Comparison of ENCODE assay signal across 18 cellular contexts in genomic region chr10:78330884-78331283, GRCh38.
DNase-seq lines count a peak whose midpoint lies in the region; ATAC-seq and TF ChIP-seq lines count a peak whose summit lies in the region.
"Had no signal": no experiment of that assay in that cellular context is flagged by ENCODE, and none has a peak within 500 bp of the region (broad histone marks: within the 10 kb centered on the region; RNA-seq: fewer than 3 reads in every experiment).

No MANE protein-coding gene starts in this region.

- no peaks in the 10 kb centered on the region for H4K20me1 ChIP-seq in GM23338 (replicated peaks; ENCODE audit: insufficient read depth)

- intact Hi-C loops in prostate gland (cut with DNase I): no loop called here
- intact Hi-C loops in transverse colon (cut with DNase I; ENCODE audit: low total_unique reads): loop anchor here (10.0 kb wide), 1 partner anchor 144 kb away; no protein-coding TSS in a partner anchor
- intact Hi-C loops in activated CD4-positive, alpha-beta T cell treated with anti-CD3 and anti-CD28 coated beads, Interleukin-2, amount 10 ng/mL, durations not matched to agents 24 days and 14 days (cut with micrococcal nuclease): no loop called here

- TF ChIP-seq EP300 in transverse colon (IDR thresholded peaks at IDR 0.05; ENCODE audit: low read depth): no peak

- H3K36me3 ChIP-seq in prostate gland (no peaks in the 10 kb centered on the region), transverse colon (no peaks in the 10 kb centered on the region), GM23338 (ENCODE audit: insufficient read depth) (0 out of 2 replicates have a peak, but pooled peaks cover 6% of the 10 kb centered on the region), WERI-Rb-1 (no peaks in the 10 kb centered on the region)

- 90% methylated on average over 4 of the region's 4 CpGs for WGBS in prostate gland
- WGBS in transverse colon (ENCODE audit: low coverage in 1 of 2), 2 donors: 82 to 92% methylated on average over 3 to 4 of the region's 4 CpGs

- H3K4me3 Mint-ChIP-seq in brain (no peak overlapping the region), GM23338 (no peak overlapping the region)
- no peak overlapping the region for H3K4me3 Mint-ChIP-seq in activated CD4-positive, alpha-beta T cell treated with anti-CD3 and anti-CD28 coated beads, Interleukin-2, amount 10 ng/mL, durations not matched to agents 24 days and 14 days

- DNase-seq in mesenteric fat pad (ENCODE audit: low spot score) (peak; percentile 51), prostate gland (ENCODE audit: low spot score) (peak; percentile 1), transverse colon (no peak), GM23338 (ENCODE audit: low spot score) (no peak), WERI-Rb-1 (no peak)
- DNase-seq in activated CD4-positive, alpha-beta T cell treated with anti-CD3 and anti-CD28 coated beads, Interleukin-2, amount 10 ng/mL, durations not matched to agents 24 days and 14 days: no peak
- DNase-seq: AML-193, DMS79 treated with DMSO at 0.1 percent for 48 hours, H7, NCI-H1105, NCI-H187, NCI-H446 treated with DMSO at 0.1 percent for 48 hours, NCI-H774, PC-9 had no signal

- H3K27me3 ChIP-seq in prostate gland (replicated peaks; ENCODE audit: insufficient read depth) (no peaks in the 10 kb centered on the region), transverse colon (no peaks in the 10 kb centered on the region), GM23338 (ENCODE audit: insufficient read depth) (no peaks in the 10 kb centered on the region), WERI-Rb-1 (ENCODE audit: insufficient read depth, low read depth, severe bottlenecking) (no peaks in the 10 kb centered on the region)
- H3K27me3 ChIP-seq: MG63 had no signal

- H3K4me1 Mint-ChIP-seq in brain (peaks cover 26% of the 10 kb centered on the region), GM23338 (peaks cover 10% of the 10 kb centered on the region)
- no peaks in the 10 kb centered on the region for H3K4me1 Mint-ChIP-seq in activated CD4-positive, alpha-beta T cell treated with anti-CD3 and anti-CD28 coated beads, Interleukin-2, amount 10 ng/mL, durations not matched to agents 24 days and 14 days

- peaks cover 16% of the 10 kb centered on the region for H3K36me3 Mint-ChIP-seq in brain
- peaks cover 11% of the 10 kb centered on the region for H3K36me3 Mint-ChIP-seq in GM23338 (ENCODE audit: low read depth)
- peaks cover 5% of the 10 kb centered on the region for H3K36me3 Mint-ChIP-seq in activated CD4-positive, alpha-beta T cell treated with anti-CD3 and anti-CD28 coated beads, Interleukin-2, amount 10 ng/mL, durations not matched to agents 24 days and 14 days (ENCODE audit: low read depth)

- ATAC-seq in GM23338: no peak
- ATAC-seq: HepG2 had no signal

- no peaks in the 10 kb centered on the region for H3K9me2 ChIP-seq in GM23338 (ENCODE audit: insufficient read depth)

- peaks cover 7% of the 10 kb centered on the region for H3K27me3 Mint-ChIP-seq in brain
- H3K27me3 Mint-ChIP-seq in GM23338 (ENCODE audit: insufficient read depth, low read depth, poor library complexity): no peaks in the 10 kb centered on the region
- H3K27me3 Mint-ChIP-seq in activated CD4-positive, alpha-beta T cell treated with anti-CD3 and anti-CD28 coated beads, Interleukin-2, amount 10 ng/mL, durations not matched to agents 24 days and 14 days: peaks cover 2% of the 10 kb centered on the region

- H3K27ac ChIP-seq in prostate gland: no peak overlapping the region
- peak overlapping the region; percentile 53 to 73 (median 66) for H3K27ac ChIP-seq in transverse colon
- no peak overlapping the region for H3K27ac ChIP-seq in GM23338 (ENCODE audit: low read depth)
- H3K27ac ChIP-seq in WERI-Rb-1: no peak overlapping the region
- H3K27ac ChIP-seq: KMS-11, PC-9 had no signal

- TF ChIP-seq CTCF in brain (conservative IDR thresholded peaks at IDR 0.05) (no peak), prostate gland (IDR thresholded peaks at IDR 0.05) (no peak), transverse colon (IDR thresholded peaks at IDR 0.05) (no peak), GM23338 (conservative IDR thresholded peaks at IDR 0.05; ENCODE audit: low read depth in 2 of 2) (no peak), WERI-Rb-1 (IDR thresholded peaks at IDR 0.05; ENCODE audit: low read depth, low read length) (no peak)

- H3F3A ChIP-seq in GM23338 (replicated peaks; ENCODE audit: low read depth): no peaks in the 10 kb centered on the region

- H2AFZ ChIP-seq in GM23338: no peak overlapping the region
- H2AFZ ChIP-seq: PC-9 had no signal

- H3K79me2 ChIP-seq in GM23338 (replicated peaks; ENCODE audit: insufficient read depth): no peaks in the 10 kb centered on the region

- in situ Hi-C loops in transverse colon (cut with MboI; ENCODE audit: low pct_ligation_motif_present in 1 of 4, low pct_unique_long_range_greater_than_20kb in 1 of 4, low sequenced_read_pairs in 3 of 4): no loop called here

- H3K4me2 ChIP-seq in GM23338: no peak overlapping the region
- H3K4me2 ChIP-seq: KMS-11, PC-9 had no signal

- H3K4me1 ChIP-seq in prostate gland (replicated peaks) (no peaks in the 10 kb centered on the region), transverse colon (peaks cover 0 to 15% (median 4%) of the 10 kb centered on the region in 4 donors), GM23338 (ENCODE audit: insufficient read depth) (no peaks in the 10 kb centered on the region)

- H3K9me3 ChIP-seq in prostate gland (no peaks in the 10 kb centered on the region), transverse colon (peaks cover 9 to 12% of the 10 kb centered on the region in 2 donors), WERI-Rb-1 (ENCODE audit: severe bottlenecking) (peaks cover 10% of the 10 kb centered on the region)

- H3K4me3 ChIP-seq in prostate gland (no peak overlapping the region), transverse colon (no peak overlapping the region), GM23338 (no peak overlapping the region), WERI-Rb-1 (ENCODE audit: low read depth, low read length) (no peak overlapping the region)
- H3K4me3 ChIP-seq: MG63, PC-9 had no signal

- TF ChIP-seq POLR2A in prostate gland (IDR thresholded peaks at IDR 0.05) (no peak), transverse colon (IDR thresholded peaks at IDR 0.05) (no peak)

- H3K27ac Mint-ChIP-seq in brain (peak overlapping the region; percentile 25 to 80 (median 62)), GM23338 (no peak overlapping the region)
- H3K27ac Mint-ChIP-seq in activated CD4-positive, alpha-beta T cell treated with anti-CD3 and anti-CD28 coated beads, Interleukin-2, amount 10 ng/mL, durations not matched to agents 24 days and 14 days: no peak overlapping the region

- peaks cover 19 to 42% (median 27%) of the 10 kb centered on the region in 5 experiments for H3K9me3 Mint-ChIP-seq in brain
- peaks cover 18% of the 10 kb centered on the region for H3K9me3 Mint-ChIP-seq in GM23338
- peaks cover 24% of the 10 kb centered on the region for H3K9me3 Mint-ChIP-seq in activated CD4-positive, alpha-beta T cell treated with anti-CD3 and anti-CD28 coated beads, Interleukin-2, amount 10 ng/mL, durations not matched to agents 24 days and 14 days

TF ChIP-seq in GM23338, 12 proteins besides CTCF, POLR2A, EP300 and RAD21:
- TF ChIP-seq EZH2 (IDR thresholded peaks at IDR 0.05; ENCODE audit: low read depth, unreplicated experiment): no peak
TF ChIP-seq in GM23338: peak in this region for 0.

Comparison
In these comparisons a context has a peak if more than half of its experiments do, and no peak if none do; other contexts are left out.
1. H3K27ac Mint-ChIP-seq: peak in brain (5 of 5); none in GM23338 (single experiment) and activated CD4-positive, alpha-beta T cell treated with anti-CD3 and anti-CD28 coated beads, Interleukin-2, amount 10 ng/mL, durations not matched to agents 24 days and 14 days (single experiment).
2. DNase-seq: peak in mesenteric fat pad (single experiment) and prostate gland (single experiment); none in transverse colon (single experiment), GM23338 (single experiment), WERI-Rb-1 (single experiment) and activated CD4-positive, alpha-beta T cell treated with anti-CD3 and anti-CD28 coated beads, Interleukin-2, amount 10 ng/mL, durations not matched to agents 24 days and 14 days (single experiment).
3. H3K27ac ChIP-seq: peak in transverse colon (4 of 4); none in prostate gland (0 of 2), GM23338 (single experiment) and WERI-Rb-1 (single experiment).